Comparison of ENCODE assay signal across 1 cellular context in the genomic region with DNA sequence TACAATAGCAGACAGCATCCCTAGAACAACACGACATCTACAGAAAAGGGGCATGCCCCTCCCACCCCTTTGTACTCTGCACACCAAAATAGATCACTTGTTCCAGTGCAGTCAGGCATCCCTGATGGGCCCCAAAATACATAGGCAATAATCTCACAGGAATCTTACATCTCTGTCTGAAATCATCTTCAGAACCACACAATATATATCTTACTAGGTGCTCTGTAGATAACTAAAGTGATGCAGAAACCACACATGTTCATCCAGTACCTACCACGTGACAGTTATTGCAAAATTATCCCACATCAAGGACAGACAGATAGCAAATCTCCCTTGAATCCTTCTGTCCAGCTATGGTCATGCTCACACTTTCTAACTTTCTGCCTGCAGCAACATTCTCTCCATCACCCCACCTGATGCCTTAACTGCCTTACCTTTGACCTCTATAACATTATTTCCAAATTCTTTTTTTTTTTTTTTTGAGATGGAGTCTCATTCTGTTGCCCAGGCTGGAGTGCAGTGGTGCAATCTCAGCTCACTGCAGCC.
TF ChIP-seq lines count a peak whose summit lies in the region.

No MANE protein-coding gene starts in this region.

TF ChIP-seq in K562, 482 proteins besides CTCF, POLR2A, EP300 and RAD21 (continues in another document):
- TF ChIP-seq NR2C2 (CRISPR knock-in tag; IDR thresholded peaks at IDR 0.05) (no peak), NR2C2 (tag; IDR thresholded peaks at IDR 0.05) (peak; percentile 38; the same call in 1 of the 2 replicates), SIN3B (IDR thresholded peaks at IDR 0.05; ENCODE audit: low read depth) (no peak), ATF3 (IDR thresholded peaks at IDR 0.05) (no peak), ATF3 (CRISPR knock-in tag; conservative IDR thresholded peaks at IDR 0.05) (no peak), PPARD (CRISPR knock-in tag; IDR thresholded peaks at IDR 0.05) (no peak), CTBP1 (IDR thresholded peaks at IDR 0.05; ENCODE audit: borderline replicate concordance) (peak; percentile 64; the same call in 1 of the 2 replicates), THRAP3 (IDR thresholded peaks at IDR 0.05; ENCODE audit: borderline replicate concordance) (no peak), TRIM25 (IDR thresholded peaks at IDR 0.05; ENCODE audit: borderline replicate concordance) (no peak), ZNF589 (CRISPR knock-in tag; IDR thresholded peaks at IDR 0.05; ENCODE audit: low read depth) (no peak), KAT2B (IDR thresholded peaks at IDR 0.05; ENCODE audit: low read depth, low read length) (no peak), KLF16 (IDR thresholded peaks at IDR 0.05) (no peak), POLR2AphosphoS5 (IDR thresholded peaks at IDR 0.05; ENCODE audit: control insufficient read depth, insufficient read depth, low read depth, low read length) (no peak), ZNF354B (CRISPR knock-in tag; IDR thresholded peaks at IDR 0.05) (no peak), CC2D1A (IDR thresholded peaks at IDR 0.05) (no peak), FOXO4 (CRISPR knock-in tag; IDR thresholded peaks at IDR 0.05) (0 out of 2 replicates have a peak, but pooled peaks have one; percentile 25), SMARCA4 (IDR thresholded peaks at IDR 0.05) (peak; percentile 59; the same call in 1 of the 2 replicates), CCNT2 (IDR thresholded peaks at IDR 0.05; ENCODE audit: borderline replicate concordance, extremely low read depth, insufficient read length, low read depth, low read length) (no peak), SMAD2 (IDR thresholded peaks at IDR 0.05; ENCODE audit: low read depth, low read length) (no peak), XRCC4 (IDR thresholded peaks at IDR 0.05; ENCODE audit: extremely low read depth, insufficient read depth, insufficient read length) (no peak), FOXK1 (CRISPR knock-in tag; IDR thresholded peaks at IDR 0.05; ENCODE audit: borderline replicate concordance) (no peak), FOS (IDR thresholded peaks at IDR 0.05; ENCODE audit: extremely low read depth, insufficient read length) (no peak), CREB5 (CRISPR knock-in tag; IDR thresholded peaks at IDR 0.05) (no peak), ZNF212 (CRISPR knock-in tag; IDR thresholded peaks at IDR 0.05) (no peak), BDP1 (IDR thresholded peaks at IDR 0.05; ENCODE audit: insufficient read depth, insufficient read length) (no peak), NRF1 (conservative IDR thresholded peaks at IDR 0.05 in 1 of 2, IDR thresholded peaks at IDR 0.05 in 1 of 2) (no peak), HMG20A (CRISPR knock-in tag; conservative IDR thresholded peaks at IDR 0.05) (no peak), XRCC5 (IDR thresholded peaks at IDR 0.05; ENCODE audit: low read depth, low read length) (no peak), POLR3G (IDR thresholded peaks at IDR 0.05; ENCODE audit: extremely low read depth, insufficient read length, insufficient replicate concordance) (no peak), CEBPB (tag; IDR thresholded peaks at IDR 0.05) (peak; percentile 96), RBM17 (IDR thresholded peaks at IDR 0.05; ENCODE audit: borderline replicate concordance, low read depth, low read length) (no peak), RBM22 (IDR thresholded peaks at IDR 0.05; ENCODE audit: low read depth, low read length, poor library complexity, severe bottlenecking) (no peak), MXI1 (IDR thresholded peaks at IDR 0.05; ENCODE audit: low read depth, low read length) (no peak), SMAD1 (IDR thresholded peaks at IDR 0.05; ENCODE audit: low read depth, low read length, partially characterized antibody) (no peak), CREB3L1 (IDR thresholded peaks at IDR 0.05; ENCODE audit: borderline replicate concordance, low read depth) (no peak), RBM15 (IDR thresholded peaks at IDR 0.05; ENCODE audit: insufficient read depth, low read length) (no peak), NFYB (IDR thresholded peaks at IDR 0.05; ENCODE audit: extremely low read depth, insufficient read length) (no peak), FOSL1 (tag; conservative IDR thresholded peaks at IDR 0.05) (no peak; the same call in 1 of the 2 replicates), ZNF79 (CRISPR knock-in tag; IDR thresholded peaks at IDR 0.05; ENCODE audit: low read depth) (no peak), ETV1 (tag; conservative IDR thresholded peaks at IDR 0.05; ENCODE audit: low read depth) (0 out of 2 replicates have a peak, but pooled peaks have one; percentile 20), RBFOX2 (IDR thresholded peaks at IDR 0.05; ENCODE audit: low read depth, low read length) (no peak), NR3C1 (CRISPR knock-in tag; IDR thresholded peaks at IDR 0.05) (no peak), ZNF253 (CRISPR knock-in tag; conservative IDR thresholded peaks at IDR 0.05) (no peak), SMARCC2 (IDR thresholded peaks at IDR 0.05; ENCODE audit: low read depth) (no peak), ZNF655 (CRISPR knock-in tag; IDR thresholded peaks at IDR 0.05) (no peak), ADNP (tag; IDR thresholded peaks at IDR 0.05) (no peak)
- TF ChIP-seq, protein P1, sequence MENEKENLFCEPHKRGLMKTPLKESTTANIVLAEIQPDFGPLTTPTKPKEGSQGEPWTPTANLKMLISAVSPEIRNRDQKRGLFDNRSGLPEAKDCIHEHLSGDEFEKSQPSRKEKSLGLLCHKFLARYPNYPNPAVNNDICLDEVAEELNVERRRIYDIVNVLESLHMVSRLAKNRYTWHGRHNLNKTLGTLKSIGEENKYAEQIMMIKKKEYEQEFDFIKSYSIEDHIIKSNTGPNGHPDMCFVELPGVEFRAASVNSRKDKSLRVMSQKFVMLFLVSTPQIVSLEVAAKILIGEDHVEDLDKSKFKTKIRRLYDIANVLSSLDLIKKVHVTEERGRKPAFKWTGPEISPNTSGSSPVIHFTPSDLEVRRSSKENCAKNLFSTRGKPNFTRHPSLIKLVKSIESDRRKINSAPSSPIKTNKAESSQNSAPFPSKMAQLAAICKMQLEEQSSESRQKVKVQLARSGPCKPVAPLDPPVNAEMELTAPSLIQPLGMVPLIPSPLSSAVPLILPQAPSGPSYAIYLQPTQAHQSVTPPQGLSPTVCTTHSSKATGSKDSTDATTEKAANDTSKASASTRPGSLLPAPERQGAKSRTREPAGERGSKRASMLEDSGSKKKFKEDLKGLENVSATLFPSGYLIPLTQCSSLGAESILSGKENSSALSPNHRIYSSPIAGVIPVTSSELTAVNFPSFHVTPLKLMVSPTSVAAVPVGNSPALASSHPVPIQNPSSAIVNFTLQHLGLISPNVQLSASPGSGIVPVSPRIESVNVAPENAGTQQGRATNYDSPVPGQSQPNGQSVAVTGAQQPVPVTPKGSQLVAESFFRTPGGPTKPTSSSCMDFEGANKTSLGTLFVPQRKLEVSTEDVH (IDR thresholded peaks at IDR 0.05; ENCODE audit: low read depth, partially characterized antibody) = no peak
- TF ChIP-seq, protein P2, sequence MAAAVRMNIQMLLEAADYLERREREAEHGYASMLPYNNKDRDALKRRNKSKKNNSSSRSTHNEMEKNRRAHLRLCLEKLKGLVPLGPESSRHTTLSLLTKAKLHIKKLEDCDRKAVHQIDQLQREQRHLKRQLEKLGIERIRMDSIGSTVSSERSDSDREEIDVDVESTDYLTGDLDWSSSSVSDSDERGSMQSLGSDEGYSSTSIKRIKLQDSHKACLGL (CRISPR knock-in tag; IDR thresholded peaks at IDR 0.05; ENCODE audit: borderline replicate concordance, poor library complexity, severe bottlenecking) = no peak
- TF ChIP-seq, protein P3, sequence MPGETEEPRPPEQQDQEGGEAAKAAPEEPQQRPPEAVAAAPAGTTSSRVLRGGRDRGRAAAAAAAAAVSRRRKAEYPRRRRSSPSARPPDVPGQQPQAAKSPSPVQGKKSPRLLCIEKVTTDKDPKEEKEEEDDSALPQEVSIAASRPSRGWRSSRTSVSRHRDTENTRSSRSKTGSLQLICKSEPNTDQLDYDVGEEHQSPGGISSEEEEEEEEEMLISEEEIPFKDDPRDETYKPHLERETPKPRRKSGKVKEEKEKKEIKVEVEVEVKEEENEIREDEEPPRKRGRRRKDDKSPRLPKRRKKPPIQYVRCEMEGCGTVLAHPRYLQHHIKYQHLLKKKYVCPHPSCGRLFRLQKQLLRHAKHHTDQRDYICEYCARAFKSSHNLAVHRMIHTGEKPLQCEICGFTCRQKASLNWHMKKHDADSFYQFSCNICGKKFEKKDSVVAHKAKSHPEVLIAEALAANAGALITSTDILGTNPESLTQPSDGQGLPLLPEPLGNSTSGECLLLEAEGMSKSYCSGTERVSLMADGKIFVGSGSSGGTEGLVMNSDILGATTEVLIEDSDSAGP (CRISPR knock-in tag; IDR thresholded peaks at IDR 0.05) = no peak
- TF ChIP-seq, protein P4, sequence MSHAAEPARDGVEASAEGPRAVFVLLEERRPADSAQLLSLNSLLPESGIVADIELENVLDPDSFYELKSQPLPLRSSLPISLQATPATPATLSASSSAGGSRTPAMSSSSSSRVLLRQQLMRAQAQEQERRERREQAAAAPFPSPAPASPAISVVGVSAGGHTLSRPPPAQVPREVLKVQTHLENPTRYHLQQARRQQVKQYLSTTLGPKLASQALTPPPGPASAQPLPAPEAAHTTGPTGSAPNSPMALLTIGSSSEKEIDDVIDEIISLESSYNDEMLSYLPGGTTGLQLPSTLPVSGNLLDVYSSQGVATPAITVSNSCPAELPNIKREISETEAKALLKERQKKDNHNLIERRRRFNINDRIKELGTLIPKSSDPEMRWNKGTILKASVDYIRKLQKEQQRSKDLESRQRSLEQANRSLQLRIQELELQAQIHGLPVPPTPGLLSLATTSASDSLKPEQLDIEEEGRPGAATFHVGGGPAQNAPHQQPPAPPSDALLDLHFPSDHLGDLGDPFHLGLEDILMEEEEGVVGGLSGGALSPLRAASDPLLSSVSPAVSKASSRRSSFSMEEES (CRISPR knock-in tag; IDR thresholded peaks at IDR 0.05) = peak; percentile 95
- TF ChIP-seq, protein P5, sequence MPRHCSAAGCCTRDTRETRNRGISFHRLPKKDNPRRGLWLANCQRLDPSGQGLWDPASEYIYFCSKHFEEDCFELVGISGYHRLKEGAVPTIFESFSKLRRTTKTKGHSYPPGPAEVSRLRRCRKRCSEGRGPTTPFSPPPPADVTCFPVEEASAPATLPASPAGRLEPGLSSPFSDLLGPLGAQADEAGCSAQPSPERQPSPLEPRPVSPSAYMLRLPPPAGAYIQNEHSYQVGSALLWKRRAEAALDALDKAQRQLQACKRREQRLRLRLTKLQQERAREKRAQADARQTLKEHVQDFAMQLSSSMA (CRISPR knock-in tag; IDR thresholded peaks at IDR 0.05) = no peak
